Comparison of ENCODE assay signal across 2 cellular contexts in genomic region chr5:159759791-159760300, GRCh38.
TF ChIP-seq lines count a peak whose summit lies in the region.

No MANE protein-coding gene starts in this region.

TF ChIP-seq in GM23338, 12 proteins besides CTCF, POLR2A, EP300 and RAD21 (continued from another document):
- TF ChIP-seq ZNF462 (CRISPR knock-in tag; IDR thresholded peaks at IDR 0.05) (no peak), ZNF331 (CRISPR knock-in tag; IDR thresholded peaks at IDR 0.05; ENCODE audit: low read depth) (no peak), NANOG (IDR thresholded peaks at IDR 0.05; ENCODE audit: borderline replicate concordance) (no peak)

TF ChIP-seq in SK-N-SH treated with all-trans-retinoic acid at 6 μM for 48 hours, 23 proteins besides CTCF, POLR2A, EP300 and RAD21 (continued from another document):
- TF ChIP-seq PATZ1 (CRISPR knock-in tag; IDR thresholded peaks at IDR 0.05; ENCODE audit: borderline replicate concordance): no peak
- no peak for TF ChIP-seq TOX (CRISPR knock-in tag; IDR thresholded peaks at IDR 0.05; ENCODE audit: borderline replicate concordance)
- TF ChIP-seq ISL1 (CRISPR knock-in tag; IDR thresholded peaks at IDR 0.05): no peak
